16 cellular contexts compared by ENCODE assay signal in the genomic region with DNA sequence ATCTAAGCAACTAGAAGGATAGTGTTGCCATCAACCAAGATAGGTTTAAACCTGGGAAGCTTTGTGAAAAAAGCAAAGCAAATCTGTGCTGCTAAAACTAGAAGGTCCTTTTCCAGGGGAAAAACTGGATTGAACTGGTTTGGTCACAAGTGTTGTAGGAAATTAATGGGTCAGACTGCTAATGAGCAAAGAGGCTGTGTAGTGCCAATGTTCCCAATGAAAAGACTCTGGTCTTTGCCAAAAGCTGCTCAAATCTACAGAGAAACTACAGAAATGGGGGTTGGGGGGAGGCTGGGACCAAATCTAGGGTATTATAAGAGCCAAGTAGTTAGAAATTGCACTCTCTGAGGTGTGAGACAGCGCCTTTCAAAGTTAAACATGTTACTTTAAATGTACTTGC.
DNase-seq lines count a peak whose midpoint lies in the region; ATAC-seq and TF ChIP-seq lines count a peak whose summit lies in the region.
"Had no signal": no experiment of that assay in that cellular context is flagged by ENCODE, and none has a peak within 500 bp of the region (broad histone marks: within the 10 kb centered on the region; RNA-seq: fewer than 3 reads in every experiment).

No MANE protein-coding gene starts in this region.

- peak overlapping the region; percentile 72 to 100 (median 97) for H3K27ac ChIP-seq in dorsolateral prefrontal cortex
- peak overlapping the region; percentile 55 for H3K27ac ChIP-seq in suprapubic skin
- H3K27ac ChIP-seq in right lobe of liver = no peak overlapping the region
- H3K27ac ChIP-seq: parathyroid adenoma had no signal

- H3K4me1 ChIP-seq in suprapubic skin (peaks cover 19% of the 10 kb centered on the region), right lobe of liver (no peaks in the 10 kb centered on the region)
- H3K4me1 ChIP-seq: Caco-2, parathyroid adenoma had no signal

- ATAC-seq in HG02970 (IDR thresholded peaks at IDR 0.05; ENCODE audit: low FRiP score, unreplicated experiment) (no peak), GM19324 (IDR thresholded peaks at IDR 0.05; ENCODE audit: low FRiP score, unreplicated experiment) (no peak), right lobe of liver (no peak)
- ATAC-seq: activated CD8-positive, alpha-beta T cell treated with anti-CD3 and anti-CD28 coated beads, Interleukin-2, amount 10 ng/mL, durations not matched to agents 7 days and 5 days had no signal

- WGBS in suprapubic skin = 88% methylated on average over 1 of the region's 1 CpG
- WGBS in right lobe of liver (ENCODE audit: insufficient coverage, low coverage, low lambda C conversion rate, missing lambda C conversion rate) = no CpG with 5 or more reads among the region's 1 CpG

- H3K4me3 ChIP-seq in dorsolateral prefrontal cortex (peak overlapping the region in 9 of 59 donors; percentile 4 to 35 (median 12)), suprapubic skin (no peak overlapping the region), right lobe of liver (no peak overlapping the region)

- TF ChIP-seq POLR2A in suprapubic skin (IDR thresholded peaks at IDR 0.05) (no peak), right lobe of liver (IDR thresholded peaks at IDR 0.05) (no peak)

- TF ChIP-seq EP300 in suprapubic skin (IDR thresholded peaks at IDR 0.05) = no peak

- H3K27me3 ChIP-seq in dorsolateral prefrontal cortex (no peaks in the 10 kb centered on the region), suprapubic skin (no peaks in the 10 kb centered on the region), right lobe of liver (no peaks in the 10 kb centered on the region)

- no peaks in the 10 kb centered on the region for H3K36me3 ChIP-seq in suprapubic skin
- no peaks in the 10 kb centered on the region for H3K36me3 ChIP-seq in right lobe of liver

- DNase-seq in NCI-H446 treated with DMSO at 0.1 percent for 48 hours (lab: John Stamatoyannopoulos, UW) (peak; percentile 64), dorsolateral prefrontal cortex (peak in 1 of 10 donors; percentile 70), middle frontal gyrus (ENCODE audit: extremely low spot score, low spot score) (peak; percentile 75), suprapubic skin (ENCODE audit: low spot score in 2 of 2) (no peak), right lobe of liver (no peak)
- DNase-seq: activated CD8-positive, alpha-beta T cell treated with anti-CD3 and anti-CD28 coated beads, Interleukin-2, amount 10 ng/mL, durations not matched to agents 7 days and 5 days; Caco-2; EL; erythroblast; kidney; NCI-H2081; stimulated activated naive CD4-positive, alpha-beta T cell treated with Interleukin-2 at 50 U/mL for 16 hours; SW 1271 had no signal

- TF ChIP-seq CTCF in dorsolateral prefrontal cortex (IDR thresholded peaks at IDR 0.05 in 54 of 56, conservative IDR thresholded peaks at IDR 0.05 in 2 of 56; ENCODE audit: low read depth in 1 of 56, partially characterized antibody in 56 of 56) (no peak), suprapubic skin (IDR thresholded peaks at IDR 0.05) (no peak), right lobe of liver (IDR thresholded peaks at IDR 0.05) (no peak)

- H3K9me3 ChIP-seq in suprapubic skin (no peaks in the 10 kb centered on the region), right lobe of liver (no peaks in the 10 kb centered on the region)
- H3K9me3 ChIP-seq: Caco-2 had no signal

- intact Hi-C loops in dorsolateral prefrontal cortex (cut with DNase I) (loop anchor here (1.0 to 5.0 kb wide), 2 partner anchors 17 to 95 kb away; a partner anchor contains a TSS), right lobe of liver (cut with DNase I) (loop anchor here in 1 of 2 donors (10.0 kb wide), 1 partner anchor 47 kb away; no protein-coding TSS in a partner anchor)

Comparison
In these comparisons a context has a peak if more than half of its experiments do, and no peak if none do; other contexts are left out.
1. DNase-seq: peak in NCI-H446 treated with DMSO at 0.1 percent for 48 hours (single experiment) and middle frontal gyrus (single experiment); none in suprapubic skin (0 of 2) and right lobe of liver (0 of 3).
2. H3K27ac ChIP-seq: peak in dorsolateral prefrontal cortex (59 of 59) and suprapubic skin (single experiment); none in right lobe of liver (0 of 3).